Comparison of ENCODE assay signal across 21 cellular contexts in genomic region chr20:52722926-52723325, GRCh38.
A peak's percentile ranks its signal among the peaks of the same experiment; 100 is the strongest.
DNase-seq lines count a peak whose midpoint lies in the region; ATAC-seq and TF ChIP-seq lines count a peak whose summit lies in the region.
"Had no signal": no experiment of that assay in that cellular context is flagged by ENCODE, and none has a peak within 500 bp of the region (broad histone marks: within the 10 kb centered on the region; RNA-seq: fewer than 3 reads in every experiment).

No MANE protein-coding gene starts in this region.

- no peaks in the 10 kb centered on the region for H3K36me3 Mint-ChIP-seq in neural progenitor cell
- H3K36me3 Mint-ChIP-seq: CD8-positive, alpha-beta T cell had no signal

- no peak overlapping the region for H2AK5ac ChIP-seq in mesenchymal stem cell (ENCODE audit: low read length, severe bottlenecking)

- TF ChIP-seq CTCF in neural progenitor cell (IDR thresholded peaks at IDR 0.05) = no peak

- no peak overlapping the region for H2BK120ac ChIP-seq in mesenchymal stem cell (ENCODE audit: low read depth, low read length)

- no peaks in the 10 kb centered on the region for H3F3A ChIP-seq in neural progenitor cell (ENCODE audit: low read depth)

- H3K9me3 Mint-ChIP-seq in neural progenitor cell = no peaks in the 10 kb centered on the region
- H3K9me3 Mint-ChIP-seq: CD4-positive, alpha-beta T cell; CD8-positive, alpha-beta T cell had no signal

- DNase-seq in SK-N-MC (ENCODE audit: low read depth, low spot score) (peak; percentile 86), mesenchymal stem cell (peak; percentile 8), neural progenitor cell (ENCODE audit: low spot score) (no peak), LoVo (ENCODE audit: low spot score) (no peak), kidney glomerular epithelial cell (lab: John Stamatoyannopoulos, UW) (no peak), COR-L47 (lab: John Stamatoyannopoulos, UW) (no peak)
- DNase-seq: 8988T; AML-193; CD4-positive, alpha-beta T cell; CD8-positive, alpha-beta T cell; DMS 273 treated with DMSO at 0.1 percent for 48 hours; DMS153; DMS53; DMS79; DND-41; EL; GDM1 had no signal

- H3K23ac ChIP-seq in mesenchymal stem cell (ENCODE audit: low read length in 2 of 2) = no peak overlapping the region

- no peak overlapping the region for H3K27ac Mint-ChIP-seq in neural progenitor cell
- H3K27ac Mint-ChIP-seq: B cell; CD4-positive, alpha-beta T cell; CD8-positive, alpha-beta T cell had no signal

- H2AFZ ChIP-seq in mesenchymal stem cell (ENCODE audit: low read depth, low read length) (no peak overlapping the region), neural progenitor cell (replicated peaks) (peak overlapping the region; percentile 26)

- no peak overlapping the region for H3K4me2 ChIP-seq in mesenchymal stem cell (ENCODE audit: low read length, poor library complexity, severe bottlenecking)
- no peak overlapping the region for H3K4me2 ChIP-seq in neural progenitor cell
- H3K4me2 ChIP-seq: BLaER1 treated with 17β-estradiol and CSF1 and Interleukin-3, amounts not matched to agents 10 nM and 100 nM had no signal

- no peaks in the 10 kb centered on the region for H3K79me1 ChIP-seq in mesenchymal stem cell (replicated peaks; ENCODE audit: low read length, poor library complexity, severe bottlenecking)

- ATAC-seq in GM18858 (IDR thresholded peaks at IDR 0.05; ENCODE audit: unreplicated experiment) = no peak
- ATAC-seq: CD8-positive, alpha-beta T cell; GM12878 had no signal

- H2BK12ac ChIP-seq in mesenchymal stem cell (ENCODE audit: low read length in 2 of 2) = no peak overlapping the region

- H3K4me1 ChIP-seq in mesenchymal stem cell (ENCODE audit: control insufficient read depth, insufficient read depth, low read depth, low read length) (no peaks in the 10 kb centered on the region), neural progenitor cell (no peaks in the 10 kb centered on the region)
- H3K4me1 ChIP-seq: BLaER1 treated with 17β-estradiol and CSF1 and Interleukin-3, amounts not matched to agents 10 nM and 100 nM had no signal

- H2BK5ac ChIP-seq in mesenchymal stem cell (ENCODE audit: low read depth, low read length, poor library complexity, severe bottlenecking) = no peak overlapping the region

- no peak overlapping the region for H3K18ac ChIP-seq in mesenchymal stem cell (ENCODE audit: low read depth in 1 of 2, low read length in 2 of 2)

- no peaks in the 10 kb centered on the region for H4K20me1 ChIP-seq in neural progenitor cell (ENCODE audit: low read depth)
- H4K20me1 ChIP-seq: BLaER1 treated with 17β-estradiol and CSF1 and Interleukin-3, amounts not matched to agents 10 nM and 100 nM had no signal

- no peak overlapping the region for H4K91ac ChIP-seq in mesenchymal stem cell (ENCODE audit: low read length)

- H3K79me2 ChIP-seq in neural progenitor cell (ENCODE audit: low read depth) = no peaks in the 10 kb centered on the region

- no peak overlapping the region for H4K8ac ChIP-seq in mesenchymal stem cell (ENCODE audit: low read length)

- H3K36me3 ChIP-seq in SK-N-MC (ENCODE audit: insufficient read depth, low read length) (no peaks in the 10 kb centered on the region), mesenchymal stem cell (ENCODE audit: control insufficient read depth in 1 of 2, insufficient read depth in 2 of 2, low read depth in 1 of 2, low read length in 2 of 2) (no peaks in the 10 kb centered on the region), neural progenitor cell (no peaks in the 10 kb centered on the region)
- H3K36me3 ChIP-seq: BLaER1 treated with 17β-estradiol and CSF1 and Interleukin-3, amounts not matched to agents 10 nM and 100 nM had no signal

- H3K14ac ChIP-seq in mesenchymal stem cell (ENCODE audit: low read length in 2 of 2) = no peak overlapping the region

- no peak overlapping the region for H3K9ac ChIP-seq in SK-N-MC (ENCODE audit: insufficient read length)
- H3K9ac ChIP-seq in mesenchymal stem cell (ENCODE audit: low read length) = no peak overlapping the region
- no peak overlapping the region for H3K9ac ChIP-seq in neural progenitor cell
- H3K9ac ChIP-seq: BLaER1 treated with 17β-estradiol and CSF1 and Interleukin-3, amounts not matched to agents 10 nM and 100 nM had no signal

- peaks cover 4% of the 10 kb centered on the region for H3K4me1 Mint-ChIP-seq in neural progenitor cell
- H3K4me1 Mint-ChIP-seq: B cell had no signal

- no peak overlapping the region for H3K4me3 Mint-ChIP-seq in neural progenitor cell
- H3K4me3 Mint-ChIP-seq: B cell; CD4-positive, alpha-beta T cell; CD8-positive, alpha-beta T cell had no signal

- H3K4me3 ChIP-seq in SK-N-MC = peak overlapping the region; percentile 19
- H3K4me3 ChIP-seq in mesenchymal stem cell (ENCODE audit: insufficient read depth in 1 of 2, low read depth in 1 of 2, low read length in 2 of 2) = no peak overlapping the region
- H3K4me3 ChIP-seq in neural progenitor cell = no peak overlapping the region
- H3K4me3 ChIP-seq: BLaER1 treated with 17β-estradiol and CSF1 and Interleukin-3, amounts not matched to agents 10 nM and 100 nM; GM12878 had no signal

- H3K27me3 ChIP-seq in mesenchymal stem cell (ENCODE audit: control insufficient read depth in 1 of 2, insufficient read depth in 1 of 2, low read length in 2 of 2) (no peaks in the 10 kb centered on the region), neural progenitor cell (no peaks in the 10 kb centered on the region)
- H3K27me3 ChIP-seq: BLaER1 treated with 17β-estradiol and CSF1 and Interleukin-3, amounts not matched to agents 10 nM and 100 nM had no signal

- H3K4ac ChIP-seq in mesenchymal stem cell (ENCODE audit: low read depth in 1 of 2, low read length in 2 of 2) = no peak overlapping the region

- H3K27me3 Mint-ChIP-seq in neural progenitor cell (ENCODE audit: insufficient read depth, low read depth) = peaks cover 2% of the 10 kb centered on the region
- H3K27me3 Mint-ChIP-seq: B cell; CD4-positive, alpha-beta T cell had no signal

- H3K27ac ChIP-seq in SK-N-MC (peak overlapping the region; percentile 38; the same call in 1 of the 2 replicates), mesenchymal stem cell (ENCODE audit: low read length, poor library complexity, severe bottlenecking) (no peak overlapping the region), neural progenitor cell (no peak overlapping the region)
- H3K27ac ChIP-seq: BLaER1 treated with 17β-estradiol and CSF1 and Interleukin-3, amounts not matched to agents 10 nM and 100 nM had no signal

- 100% methylated on average over 1 of the region's 3 CpGs for WGBS in mesenchymal stem cell

- no peaks in the 10 kb centered on the region for H3K9me3 ChIP-seq in SK-N-MC (ENCODE audit: low read depth, low read length)
- no peaks in the 10 kb centered on the region for H3K9me3 ChIP-seq in mesenchymal stem cell (ENCODE audit: control insufficient read depth, low read length)
- no peaks in the 10 kb centered on the region for H3K9me3 ChIP-seq in neural progenitor cell (ENCODE audit: low read depth)

- H2BK15ac ChIP-seq in mesenchymal stem cell (ENCODE audit: low read depth, poor library complexity, severe bottlenecking) = no peak overlapping the region

Comparison
In these comparisons a context has a peak if more than half of its experiments do, and no peak if none do; other contexts are left out.
1. DNase-seq: peak in SK-N-MC (single experiment) and mesenchymal stem cell (single experiment); none in neural progenitor cell (single experiment), LoVo (single experiment), kidney glomerular epithelial cell (single experiment) and COR-L47 (single experiment).